Comparison of ENCODE assay signal across 1 cellular context in the genomic region with DNA sequence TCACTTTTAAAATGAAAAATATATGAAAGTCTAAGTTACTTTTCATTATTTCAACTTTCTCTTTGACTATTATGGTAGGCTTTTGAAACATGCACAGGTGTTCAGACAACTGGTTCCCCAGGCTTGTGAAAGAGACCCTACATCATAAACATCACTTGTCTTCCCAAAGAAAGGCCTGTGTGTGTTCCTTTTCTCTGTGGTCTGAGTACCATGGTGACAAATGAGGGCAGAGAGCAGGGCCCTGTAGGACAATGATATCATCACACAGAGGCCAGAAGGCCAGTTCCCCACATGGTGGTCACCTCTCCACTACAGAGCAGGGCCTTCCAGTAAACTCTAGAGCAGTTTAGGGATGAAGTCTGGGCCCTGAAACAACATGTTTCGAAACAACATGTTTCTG.
TF ChIP-seq lines count a peak whose summit lies in the region.

No MANE protein-coding gene starts in this region.

TF ChIP-seq in GM12878, 131 proteins besides CTCF, POLR2A, EP300 and RAD21:
- 0 out of 2 replicates have a peak, but pooled peaks have one; percentile 21 for TF ChIP-seq CBFB (IDR thresholded peaks at IDR 0.05; ENCODE audit: low read depth)
- peak; percentile 68 for TF ChIP-seq NFIC (IDR thresholded peaks at IDR 0.05; ENCODE audit: low read depth, low read length)
- TF ChIP-seq, protein P1, sequence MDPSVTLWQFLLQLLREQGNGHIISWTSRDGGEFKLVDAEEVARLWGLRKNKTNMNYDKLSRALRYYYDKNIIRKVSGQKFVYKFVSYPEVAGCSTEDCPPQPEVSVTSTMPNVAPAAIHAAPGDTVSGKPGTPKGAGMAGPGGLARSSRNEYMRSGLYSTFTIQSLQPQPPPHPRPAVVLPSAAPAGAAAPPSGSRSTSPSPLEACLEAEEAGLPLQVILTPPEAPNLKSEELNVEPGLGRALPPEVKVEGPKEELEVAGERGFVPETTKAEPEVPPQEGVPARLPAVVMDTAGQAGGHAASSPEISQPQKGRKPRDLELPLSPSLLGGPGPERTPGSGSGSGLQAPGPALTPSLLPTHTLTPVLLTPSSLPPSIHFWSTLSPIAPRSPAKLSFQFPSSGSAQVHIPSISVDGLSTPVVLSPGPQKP (IDR thresholded peaks at IDR 0.05; ENCODE audit: low read depth, low read length), result no peak
- peak; percentile 42; the same call in 1 of the 2 replicates for TF ChIP-seq FOXM1 (IDR thresholded peaks at IDR 0.05; ENCODE audit: low read depth, low read length)
- TF ChIP-seq IRF3 (IDR thresholded peaks at IDR 0.05), result no peak
- peak; percentile 68 for TF ChIP-seq RUNX3 (IDR thresholded peaks at IDR 0.05; ENCODE audit: low read length)
- TF ChIP-seq, protein P2, sequence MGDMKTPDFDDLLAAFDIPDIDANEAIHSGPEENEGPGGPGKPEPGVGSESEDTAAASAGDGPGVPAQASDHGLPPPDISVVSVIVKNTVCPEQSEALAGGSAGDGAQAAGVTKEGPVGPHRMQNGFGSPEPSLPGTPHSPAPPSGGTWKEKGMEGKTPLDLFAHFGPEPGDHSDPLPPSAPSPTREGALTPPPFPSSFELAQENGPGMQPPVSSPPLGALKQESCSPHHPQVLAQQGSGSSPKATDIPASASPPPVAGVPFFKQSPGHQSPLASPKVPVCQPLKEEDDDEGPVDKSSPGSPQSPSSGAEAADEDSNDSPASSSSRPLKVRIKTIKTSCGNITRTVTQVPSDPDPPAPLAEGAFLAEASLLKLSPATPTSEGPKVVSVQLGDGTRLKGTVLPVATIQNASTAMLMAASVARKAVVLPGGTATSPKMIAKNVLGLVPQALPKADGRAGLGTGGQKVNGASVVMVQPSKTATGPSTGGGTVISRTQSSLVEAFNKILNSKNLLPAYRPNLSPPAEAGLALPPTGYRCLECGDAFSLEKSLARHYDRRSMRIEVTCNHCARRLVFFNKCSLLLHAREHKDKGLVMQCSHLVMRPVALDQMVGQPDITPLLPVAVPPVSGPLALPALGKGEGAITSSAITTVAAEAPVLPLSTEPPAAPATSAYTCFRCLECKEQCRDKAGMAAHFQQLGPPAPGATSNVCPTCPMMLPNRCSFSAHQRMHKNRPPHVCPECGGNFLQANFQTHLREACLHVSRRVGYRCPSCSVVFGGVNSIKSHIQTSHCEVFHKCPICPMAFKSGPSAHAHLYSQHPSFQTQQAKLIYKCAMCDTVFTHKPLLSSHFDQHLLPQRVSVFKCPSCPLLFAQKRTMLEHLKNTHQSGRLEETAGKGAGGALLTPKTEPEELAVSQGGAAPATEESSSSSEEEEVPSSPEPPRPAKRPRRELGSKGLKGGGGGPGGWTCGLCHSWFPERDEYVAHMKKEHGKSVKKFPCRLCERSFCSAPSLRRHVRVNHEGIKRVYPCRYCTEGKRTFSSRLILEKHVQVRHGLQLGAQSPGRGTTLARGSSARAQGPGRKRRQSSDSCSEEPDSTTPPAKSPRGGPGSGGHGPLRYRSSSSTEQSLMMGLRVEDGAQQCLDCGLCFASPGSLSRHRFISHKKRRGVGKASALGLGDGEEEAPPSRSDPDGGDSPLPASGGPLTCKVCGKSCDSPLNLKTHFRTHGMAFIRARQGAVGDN (IDR thresholded peaks at IDR 0.05), result no peak
- TF ChIP-seq CREB1 (IDR thresholded peaks at IDR 0.05; ENCODE audit: low read depth), result peak; percentile 46; the same call in 1 of the 2 replicates
- 0 out of 2 replicates have a peak, but pooled peaks have one; percentile 40 for TF ChIP-seq EED (IDR thresholded peaks at IDR 0.05; ENCODE audit: low read depth)
